ENCODE assay signal across 8 cellular contexts in the genomic region with DNA sequence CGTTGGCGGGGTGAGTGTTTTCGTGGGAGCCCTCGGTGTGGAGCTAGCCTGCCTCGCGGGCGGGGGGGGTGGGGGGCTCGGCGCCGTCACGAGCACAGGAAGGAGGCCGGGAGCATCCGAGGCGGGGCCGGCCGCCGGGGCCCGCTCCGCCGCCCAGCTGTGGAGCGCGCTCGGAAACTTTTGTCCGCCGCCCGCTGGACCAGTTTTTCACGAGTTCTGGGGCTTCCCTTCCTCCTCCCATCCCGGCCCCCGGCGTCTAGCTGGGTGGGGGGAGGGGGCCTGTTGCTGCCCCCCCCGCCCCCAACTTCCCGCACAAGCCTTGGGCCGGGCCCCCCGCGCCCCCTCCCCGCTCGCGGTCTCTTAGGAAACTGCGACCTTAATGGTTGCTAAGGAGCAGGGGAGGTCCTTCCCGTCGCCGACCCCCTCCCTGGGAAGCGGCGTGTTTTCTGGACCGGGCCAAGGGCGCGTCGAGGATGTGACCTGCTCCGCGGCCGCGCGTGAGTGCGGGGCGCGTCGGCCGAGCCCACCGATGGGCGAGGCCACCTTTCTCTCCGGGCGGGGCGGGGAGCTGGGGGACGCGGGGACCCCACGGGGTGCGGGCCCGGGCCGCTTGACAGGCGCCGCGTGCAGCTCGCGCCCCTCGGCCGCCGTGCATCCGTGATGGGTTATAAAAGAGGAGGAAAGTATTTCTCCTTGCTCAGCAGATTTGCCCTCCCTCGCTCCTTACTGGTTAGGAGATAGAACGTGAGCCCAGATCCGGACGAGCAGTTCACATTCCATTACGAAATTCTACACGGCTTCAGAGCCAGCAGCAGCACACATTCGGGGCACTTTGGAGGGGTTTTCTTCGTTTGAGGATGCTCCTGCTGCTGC. TPM values are rescaled to one million over a fixed set of nuclear protein-coding genes. Genes with fewer than 3 reads are reported as not detected.
DNase-seq lines count a peak whose midpoint lies in the region; ATAC-seq, FAIRE-seq and TF ChIP-seq lines count a peak whose summit lies in the region.

No MANE protein-coding gene starts in this region.

- H2AFZ ChIP-seq in endothelial cell of umbilical vein (ENCODE audit: low read depth, low read length) = peak overlapping the region; percentile 98

- ATAC-seq in activated CD8-positive, alpha-beta T cell treated with anti-CD3 and anti-CD28 coated beads, Interleukin-2, amount 10 ng/mL, durations not matched to agents 7 days and 5 days = peak; percentile 16
- ATAC-seq in HG02588 (IDR thresholded peaks at IDR 0.05; ENCODE audit: unreplicated experiment) = no peak

- H3K9me3 ChIP-seq in endothelial cell of umbilical vein (replicated peaks; ENCODE audit: control insufficient read depth, insufficient read depth, low read length) = no peaks in the 10 kb centered on the region
- no peaks in the 10 kb centered on the region for H3K9me3 ChIP-seq in mononuclear cell (ENCODE audit: low read depth, low read length)
- H3K9me3 ChIP-seq in stomach smooth muscle (ENCODE audit: control insufficient read depth in 2 of 2, low read length in 2 of 2) = no peaks in the 10 kb centered on the region

- no peaks in the 10 kb centered on the region for H3K9me1 ChIP-seq in endothelial cell of umbilical vein (replicated peaks; ENCODE audit: control insufficient read depth, extremely low read depth, insufficient read depth, low read length)

- H3K27me3 ChIP-seq in endothelial cell of umbilical vein (ENCODE audit: control insufficient read depth in 2 of 2, insufficient read depth in 2 of 2, low read length in 2 of 2) = no peaks in the 10 kb centered on the region
- no peaks in the 10 kb centered on the region for H3K27me3 ChIP-seq in mononuclear cell (ENCODE audit: insufficient read depth, low read length)
- no peaks in the 10 kb centered on the region for H3K27me3 ChIP-seq in stomach smooth muscle (ENCODE audit: control insufficient read depth in 1 of 2, insufficient read depth in 2 of 2, low read length in 2 of 2)

- DNase-seq in NCI-H748 (lab: John Stamatoyannopoulos, UW; ENCODE audit: unreplicated experiment) (peak; percentile 60), NCI-H748 treated with DMSO at 0.1 percent for 48 hours (lab: John Stamatoyannopoulos, UW) (no peak), NCI-H226 (peak; percentile 66), endothelial cell of umbilical vein (ENCODE audit: low read depth, low spot score) (peak; percentile 51)
- DNase-seq in activated CD8-positive, alpha-beta T cell treated with anti-CD3 and anti-CD28 coated beads, Interleukin-2, amount 10 ng/mL, durations not matched to agents 7 days and 5 days = peak; percentile 51

- peaks cover 55% of the 10 kb centered on the region for H3K79me2 ChIP-seq in endothelial cell of umbilical vein (ENCODE audit: control insufficient read depth, insufficient read depth, low read length)

- H3K36me3 ChIP-seq in endothelial cell of umbilical vein (ENCODE audit: control insufficient read depth in 2 of 2, extremely low read depth in 1 of 2, insufficient read depth in 2 of 2, low read length in 2 of 2) (no peaks in the 10 kb centered on the region), stomach smooth muscle (ENCODE audit: control insufficient read depth in 2 of 2, insufficient read depth in 2 of 2, low read length in 2 of 2) (no peaks in the 10 kb centered on the region)

- FAIRE-seq in endothelial cell of umbilical vein (lab: Jason Lieb, UNC) = peak; percentile 18

- peak overlapping the region; percentile 86 for H3K4me2 ChIP-seq in endothelial cell of umbilical vein (ENCODE audit: insufficient read depth, low read length)

- H3K36me3 Mint-ChIP-seq in activated CD8-positive, alpha-beta T cell treated with anti-CD3 and anti-CD28 coated beads, Interleukin-2, amount 10 ng/mL, durations not matched to agents 7 days and 5 days (ENCODE audit: low read depth) = peaks cover 12% of the 10 kb centered on the region

- H3K27me3 Mint-ChIP-seq in activated CD8-positive, alpha-beta T cell treated with anti-CD3 and anti-CD28 coated beads, Interleukin-2, amount 10 ng/mL, durations not matched to agents 7 days and 5 days (ENCODE audit: low read depth) = no peaks in the 10 kb centered on the region

- peak overlapping the region; percentile 86 for H3K9ac ChIP-seq in endothelial cell of umbilical vein (replicated peaks; ENCODE audit: extremely low read depth, insufficient read depth, low read length)
- H3K9ac ChIP-seq in stomach smooth muscle (ENCODE audit: low read length in 2 of 2) = peak overlapping the region in 1 of 2 donors; percentile 83

- H3K9me3 Mint-ChIP-seq in activated CD8-positive, alpha-beta T cell treated with anti-CD3 and anti-CD28 coated beads, Interleukin-2, amount 10 ng/mL, durations not matched to agents 7 days and 5 days (ENCODE audit: insufficient read depth) = no peaks in the 10 kb centered on the region

- peak overlapping the region; percentile 82 for H3K27ac Mint-ChIP-seq in activated CD8-positive, alpha-beta T cell treated with anti-CD3 and anti-CD28 coated beads, Interleukin-2, amount 10 ng/mL, durations not matched to agents 7 days and 5 days

- BruUV-seq in endothelial cell of umbilical vein (replicated peaks; lab: Mats Ljungman, UMichigan) = no TSS peak

- H3K27ac ChIP-seq in endothelial cell of umbilical vein (ENCODE audit: insufficient read depth, low read depth, low read length) (peak overlapping the region; percentile 71), stomach smooth muscle (ENCODE audit: low read length) (peak overlapping the region; percentile 86)

- POLR2A ChIA-PET in activated CD8-positive, alpha-beta T cell treated with anti-CD3 and anti-CD28 coated beads, Interleukin-2, amount 10 ng/mL, durations not matched to agents 7 days and 5 days (lab: Charles Lee) = interaction anchor here (0.8 to 7.0 kb wide), 6 partner anchors 19 to 56 kb away, joined by 4 to 52 read pairs (median 6); no protein-coding TSS in a partner anchor
- POLR2A ChIA-PET in endothelial cell of umbilical vein (lab: Charles Lee) = interaction anchor here (0.7 to 1.2 kb wide), 2 partner anchors 14 to 36 kb away, joined by 4 read pairs; no protein-coding TSS in a partner anchor

- H3K4me1 ChIP-seq in endothelial cell of umbilical vein (ENCODE audit: control insufficient read depth, extremely low read depth, insufficient read depth, low read length) = peaks cover 13% of the 10 kb centered on the region
- peaks cover 46% of the 10 kb centered on the region for H3K4me1 ChIP-seq in mononuclear cell (ENCODE audit: insufficient read depth, low read length)
- H3K4me1 ChIP-seq in stomach smooth muscle (ENCODE audit: control insufficient read depth, insufficient read depth, low read length) = peaks cover 32% of the 10 kb centered on the region

- TF ChIP-seq POLR2A in endothelial cell of umbilical vein (IDR thresholded peaks at IDR 0.05; ENCODE audit: low read depth, low read length) = no peak

- CTCF ChIA-PET in activated CD8-positive, alpha-beta T cell treated with anti-CD3 and anti-CD28 coated beads, Interleukin-2, amount 10 ng/mL, durations not matched to agents 7 days and 5 days (lab: Charles Lee) = interaction anchor here (0.6 to 7.2 kb wide), 10 partner anchors 10 to 432 kb away, joined by 3 to 39 read pairs (median 4); no protein-coding TSS in a partner anchor
- CTCF ChIA-PET in endothelial cell of umbilical vein (lab: Charles Lee) = interaction anchor here (1.1 kb wide), 1 partner anchor 129 kb away, joined by 4 read pairs; no protein-coding TSS in a partner anchor

- H3K4me3 ChIP-seq in endothelial cell of umbilical vein (replicated peaks in 1 of 3; ENCODE audit: insufficient read depth in 1 of 3, low read depth in 1 of 3, low read length in 3 of 3) = peak overlapping the region; percentile 87 to 99 (median 93)
- peak overlapping the region; percentile 86 for H3K4me3 ChIP-seq in mononuclear cell (ENCODE audit: low read length)
- H3K4me3 ChIP-seq in stomach smooth muscle (ENCODE audit: low read length in 2 of 2) = peak overlapping the region; percentile 95 to 98

- intact Hi-C loops in endothelial cell of umbilical vein (cut with micrococcal nuclease) = loop anchor here (1.0 to 2.0 kb wide), 5 partner anchors 32 to 432 kb away; no protein-coding TSS in a partner anchor

- dilution Hi-C loops in endothelial cell of umbilical vein (cut with MboI; ENCODE audit: extremely low pct_ligation_motif_present, low sequenced_read_pairs) = no loop called here

- H3K4me1 Mint-ChIP-seq in activated CD8-positive, alpha-beta T cell treated with anti-CD3 and anti-CD28 coated beads, Interleukin-2, amount 10 ng/mL, durations not matched to agents 7 days and 5 days (ENCODE audit: low read depth) = peaks cover 55% of the 10 kb centered on the region

- no peaks in the 10 kb centered on the region for H4K20me1 ChIP-seq in endothelial cell of umbilical vein (replicated peaks; ENCODE audit: control insufficient read depth, extremely low read depth, insufficient read depth, low read length)

- H3K4me3 Mint-ChIP-seq in activated CD8-positive, alpha-beta T cell treated with anti-CD3 and anti-CD28 coated beads, Interleukin-2, amount 10 ng/mL, durations not matched to agents 7 days and 5 days = peak overlapping the region; percentile 92

- TF ChIP-seq CTCF in endothelial cell of umbilical vein (IDR thresholded peaks at IDR 0.05; ENCODE audit: extremely low read depth in 1 of 2, insufficient read depth in 1 of 2, low read depth in 1 of 2, low read length in 2 of 2) = no peak

TF ChIP-seq in endothelial cell of umbilical vein, 7 proteins besides CTCF, POLR2A, EP300 and RAD21 (continues in another document):
- TF ChIP-seq JUN (IDR thresholded peaks at IDR 0.05; ENCODE audit: borderline replicate concordance, insufficient read depth, insufficient read length, low read depth) = no peak
- TF ChIP-seq EZH2 (IDR thresholded peaks at IDR 0.05; ENCODE audit: borderline replicate concordance, low read depth, low read length, severe bottlenecking) = no peak
- TF ChIP-seq POLR2AphosphoS5 (IDR thresholded peaks at IDR 0.05; ENCODE audit: insufficient read depth, low read depth, low read length) = no peak
- TF ChIP-seq GATA2 (IDR thresholded peaks at IDR 0.05; ENCODE audit: insufficient read depth, insufficient read length, low read depth, low read length) = no peak
- TF ChIP-seq MYC (IDR thresholded peaks at IDR 0.05; ENCODE audit: low read depth, low read length) = no peak
- no peak for TF ChIP-seq FOS (IDR thresholded peaks at IDR 0.05; ENCODE audit: borderline replicate concordance, insufficient read depth, low read length)

RNA-seq across cellular contexts. Expression of a gene that starts 1.4 kb away (rescaled TPM):
- total RNA-seq in activated CD8-positive, alpha-beta T cell treated with anti-CD3 and anti-CD28 coated beads, Interleukin-2, amount 10 ng/mL, durations not matched to agents 7 days and 5 days = 10 to 100 TPM; 27.5 to 29.0 TPM
- total RNA-seq in endothelial cell of umbilical vein (30.8 and 33.0 TPM in 2 replicates), mononuclear cell (47.5 TPM)
- polyA plus RNA-seq in endothelial cell of umbilical vein = 3.1 and 3.7 TPM in 2 replicates
- 2.9 and 3.6 TPM in 2 replicates for polyA plus RNA-seq in endothelial cell of umbilical vein (2011; cell fraction: cytosol; rRNA removed)
- 14.8 and 18.3 TPM in 2 replicates for polyA plus RNA-seq in endothelial cell of umbilical vein (2011; cell fraction: nucleus; rRNA removed)
- 8.7 and 10.9 TPM in 2 replicates for polyA plus RNA-seq in endothelial cell of umbilical vein (2012)
- polyA minus RNA-seq in endothelial cell of umbilical vein = 26.6 and 27.2 TPM in 2 replicates
- 12.1 TPM for polyA minus RNA-seq in endothelial cell of umbilical vein (2011; cell fraction: cytosol; rRNA and poly(A)+ RNA removed)
- 30.9 and 41.3 TPM in 2 replicates for polyA minus RNA-seq in endothelial cell of umbilical vein (2011; cell fraction: nucleus; rRNA and poly(A)+ RNA removed)
